ENCODE assay signal across 30 cellular contexts in genomic region chr13:39588384-39588783, GRCh38.
"Had no signal": no experiment of that assay in that cellular context is flagged by ENCODE, and none has a peak within 500 bp of the region (broad histone marks: within the 10 kb centered on the region; RNA-seq: fewer than 3 reads in every experiment).

No MANE protein-coding gene starts in this region.

- H3K27me3 ChIP-seq: brain microvascular endothelial cell, esophagus squamous epithelium, foreskin keratinocyte, left lung, neutrophil, ovary, sigmoid colon, stomach, thyroid gland, upper lobe of right lung had no signal

- DNase-seq: activated CD4-positive, alpha-beta memory T cell treated with anti-CD3 and anti-CD28 coated beads, Interleukin-2, amount 10 ng/mL, durations not matched to agents 7 days and 5 days; activated CD4-positive, alpha-beta T cell treated with anti-CD3 and anti-CD28 coated beads, Interleukin-2, amount 10 ng/mL, durations not matched to agents 24 days and 14 days; activated CD4-positive, CD25-positive, alpha-beta regulatory T cell treated with anti-CD3 and anti-CD28 coated beads, Interleukin-2, amount 50 U/mL, for 72 hours; activated CD8-positive, alpha-beta memory T cell treated with anti-CD3 and anti-CD28 coated beads, Interleukin-2, amount 50 U/mL, for 48 hours; activated gamma-delta T cell; activated naive CD4-positive, alpha-beta T cell treated with anti-CD3 and anti-CD28 coated beads, Interleukin-2, amount 10 ng/mL, durations not matched to agents 7 days and 5 days; activated naive CD8-positive, alpha-beta T cell treated with anti-CD3 and anti-CD28 coated beads, Interleukin-2, amount 10 ng/mL, durations not matched to agents 7 days and 5 days; activated T-cell treated with anti-CD3 and anti-CD28 coated beads, Interleukin-2, amount 50 U/mL, for 24 hours; amniotic stem cell; brain microvascular endothelial cell; caudate nucleus; effector CD4-positive, alpha-beta T cell; esophagus squamous epithelium; foreskin keratinocyte; left lung; naive B cell; nephron progenitor cell; ovary; sigmoid colon; stimulated activated CD4-positive, alpha-beta T cell treated with anti-CD3 and anti-CD28 coated beads, Interleukin-15, amount 100 ng/mL, for 24 hours; stimulated activated CD4-positive, alpha-beta T cell treated with anti-CD3 and anti-CD28 coated beads, Interleukin-2, amount 100 ng/mL, for 24 hours; stimulated activated naive B cell treated with anti-CD40 and anti-IgM and Interleukin-4, amounts not matched to agents 10 μg/mL and 1 μg/mL and 100 μg/mL, for 72 hours; stomach; T-helper 17 cell; T1000; thyroid gland; upper lobe of right lung; WERI-Rb-1 had no signal

- H3K4me1 ChIP-seq: esophagus squamous epithelium, stomach, thyroid gland, upper lobe of right lung had no signal

- H3K36me3 ChIP-seq: brain microvascular endothelial cell, esophagus squamous epithelium, left lung, neutrophil, ovary, sigmoid colon, stomach, thyroid gland, upper lobe of right lung, WERI-Rb-1 had no signal

- ATAC-seq: foreskin keratinocyte; left lung; stimulated activated naive B cell treated with anti-CD40 and anti-IgM and Interleukin-4, amounts not matched to agents 10 μg/mL and 1 μg/mL and 100 μg/mL, for 72 hours; T-helper 17 cell; upper lobe of right lung had no signal

- H3K9me3 ChIP-seq: esophagus squamous epithelium, left lung, neutrophil, ovary, sigmoid colon, stomach, thyroid gland, upper lobe of right lung had no signal

- H3K4me3 ChIP-seq: esophagus squamous epithelium, left lung, lung, ovary, sigmoid colon, stomach, thyroid gland, upper lobe of right lung had no signal

- H3K27ac ChIP-seq: brain microvascular endothelial cell, esophagus squamous epithelium, foreskin keratinocyte, left lung, neutrophil, ovary, stomach, thyroid gland, upper lobe of right lung, WERI-Rb-1 had no signal
